2 cellular contexts compared by ENCODE assay signal in the genomic region with DNA sequence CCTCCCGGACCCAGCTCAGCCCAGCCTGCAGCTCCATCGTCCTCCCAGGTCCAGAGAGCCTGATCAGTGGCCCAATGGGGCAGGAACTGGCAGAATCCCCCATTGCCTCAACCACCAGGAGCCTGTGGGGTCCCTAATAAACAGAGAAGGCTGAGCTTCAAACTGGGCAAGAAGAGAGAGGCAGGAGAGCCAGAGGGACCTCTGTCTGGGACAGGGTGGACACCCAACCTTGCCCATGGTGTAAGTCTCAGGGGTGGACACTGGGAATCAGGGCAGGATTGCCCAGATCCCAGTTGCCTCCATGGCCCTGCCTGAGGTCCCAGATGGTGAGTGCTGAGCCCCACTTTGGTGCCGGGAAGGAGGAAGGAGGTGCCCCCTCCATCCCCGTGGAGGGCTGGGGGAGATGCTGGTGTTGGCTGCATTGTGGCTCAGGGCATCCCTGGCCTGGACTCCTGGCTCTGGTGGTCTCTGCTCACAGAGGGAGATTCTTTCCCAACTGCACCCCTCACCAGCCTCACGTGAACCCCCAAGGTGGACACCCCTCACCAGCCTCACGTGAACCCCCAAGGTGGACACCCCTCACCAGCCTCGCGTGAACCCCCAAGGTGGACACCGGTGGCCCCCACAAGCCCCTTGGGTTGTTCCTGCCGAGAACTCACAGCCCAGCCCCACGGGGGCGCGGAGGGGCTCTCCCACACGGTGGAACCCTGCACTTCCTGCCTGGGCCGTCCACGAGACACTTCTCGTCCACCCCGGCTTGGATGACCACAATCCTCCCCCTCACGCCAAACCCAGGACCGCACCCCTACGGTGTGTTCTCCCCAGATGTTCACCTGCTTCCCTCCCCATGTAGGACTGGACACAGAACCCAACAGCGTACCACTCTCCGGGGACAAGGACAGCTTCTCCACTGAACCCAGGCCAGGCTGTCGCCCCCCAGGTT.
TF ChIP-seq lines count a peak whose summit lies in the region.

No MANE protein-coding gene starts in this region.

TF ChIP-seq in K562, 482 proteins besides CTCF, POLR2A, EP300 and RAD21:
- no peak for TF ChIP-seq ZNF217 (CRISPR knock-in tag; IDR thresholded peaks at IDR 0.05)
- TF ChIP-seq ZNF263 (CRISPR knock-in tag; IDR thresholded peaks at IDR 0.05; ENCODE audit: borderline replicate concordance) = peak; percentile 55; the same call in 1 of the 2 replicates

TF ChIP-seq in HepG2, 621 proteins besides CTCF, POLR2A, EP300 and RAD21:
- TF ChIP-seq RORA (CRISPR knock-in tag; IDR thresholded peaks at IDR 0.05) = no peak
- peak; percentile 72; the same call in 1 of the 2 replicates for TF ChIP-seq ZNF263 (CRISPR knock-in tag; IDR thresholded peaks at IDR 0.05)
